28 cellular contexts compared by ENCODE assay signal in genomic region chr4:111989817-111990216, GRCh38.
"Had no signal": no experiment of that assay in that cellular context is flagged by ENCODE, and none has a peak within 500 bp of the region (broad histone marks: within the 10 kb centered on the region; RNA-seq: fewer than 3 reads in every experiment).

No MANE protein-coding gene starts in this region.

- H3K9me3 Mint-ChIP-seq: activated B cell treated with CpG ODN at 0.5 μM for 24 hours; activated CD4-positive, alpha-beta T cell treated with anti-CD3 and anti-CD28 coated beads, Interleukin-2, amount 10 ng/mL, durations not matched to agents 24 days and 14 days; activated naive CD4-positive, alpha-beta T cell treated with anti-CD3 and anti-CD28 coated beads, Interleukin-2, amount 50 U/mL, for 24 hours; activated T-cell treated with anti-CD3 and anti-CD28 coated beads, Interleukin-2, amount 50 U/mL, for 24 hours; activated T-helper 1 cell treated with anti-CD3 and anti-CD28 coated beads, Interleukin-12 subunit alpha, Interleukin-12 subunit beta, Interleukin-2, Interleukin-4 antibody, amounts not matched to agents 30 ng/mL and 10 ng/mL and 1 ng/mL, durations not matched to agents 14 hours and 24 hours and 36 hours; T-helper 1 cell treated with Interleukin-12 subunit alpha and Interleukin-12 subunit beta and Interleukin-4 antibody, amounts not matched to agents 30 μg/mL and 1 μg/mL, for 36 hours had no signal

- H3K36me3 ChIP-seq: breast epithelium, SJCRH30 had no signal

- DNase-seq: activated B cell treated with CpG ODN at 0.5 μM for 24 hours; activated CD4-positive, alpha-beta T cell treated with anti-CD3 and anti-CD28 coated beads for 1 hour; activated CD4-positive, alpha-beta T cell treated with anti-CD3 and anti-CD28 coated beads, Interleukin-2, amount 10 ng/mL, durations not matched to agents 24 days and 14 days; activated CD4-positive, alpha-beta T cell treated with anti-CD3 and anti-CD28 coated beads, Interleukin-2, amount 50 U/mL, for 48 hours; activated CD8-positive, alpha-beta memory T cell treated with anti-CD3 and anti-CD28 coated beads, Interleukin-2, amount 10 ng/mL, durations not matched to agents 7 days and 5 days; activated effector memory CD4-positive, alpha-beta T cell treated with Interleukin-2 at 50 U/mL for 16 hours; activated naive CD4-positive, alpha-beta T cell; activated T-cell treated with anti-CD3 and anti-CD28 coated beads, Interleukin-2, amount 50 U/mL, for 24 hours; aorta; caudate nucleus; Karpas-422; NCI-H1048; NCI-H146; NCI-H2171; NCI-H2227 treated with DMSO at 0.1 percent for 48 hours; NCI-H446 treated with DMSO at 0.1 percent for 48 hours; NCI-H524 treated with DMSO at 0.1 percent for 48 hours; NCI-H748 treated with DMSO at 0.1 percent for 48 hours; OCI-M1; Right ventricle myocardium superior; RPMI8226; SJCRH30 had no signal

- H3K36me3 Mint-ChIP-seq: activated CD8-positive, alpha-beta memory T cell treated with anti-CD3 and anti-CD28 coated beads, Interleukin-2, amount 10 ng/mL, durations not matched to agents 7 days and 5 days; activated naive CD4-positive, alpha-beta T cell treated with anti-CD3 and anti-CD28 coated beads, Interleukin-2, amount 50 U/mL, for 24 hours had no signal

- H3K4me3 Mint-ChIP-seq: activated B cell treated with CpG ODN at 0.5 μM for 24 hours; activated CD4-positive, alpha-beta T cell treated with anti-CD3 and anti-CD28 coated beads, Interleukin-2, amount 10 ng/mL, durations not matched to agents 24 days and 14 days; activated CD8-positive, alpha-beta memory T cell treated with anti-CD3 and anti-CD28 coated beads, Interleukin-2, amount 10 ng/mL, durations not matched to agents 7 days and 5 days; activated naive CD4-positive, alpha-beta T cell treated with anti-CD3 and anti-CD28 coated beads, Interleukin-2, amount 50 U/mL, for 24 hours; activated T-cell treated with anti-CD3 and anti-CD28 coated beads, Interleukin-2, amount 50 U/mL, for 24 hours; activated T-helper 1 cell treated with anti-CD3 and anti-CD28 coated beads, Interleukin-12 subunit alpha, Interleukin-12 subunit beta, Interleukin-2, Interleukin-4 antibody, amounts not matched to agents 30 ng/mL and 10 ng/mL and 1 ng/mL, durations not matched to agents 14 hours and 24 hours and 36 hours; T-helper 1 cell treated with Interleukin-12 subunit alpha and Interleukin-12 subunit beta and Interleukin-4 antibody, amounts not matched to agents 30 μg/mL and 1 μg/mL, for 36 hours had no signal

- H3K4me3 ChIP-seq: breast epithelium, K562, SJCRH30 had no signal

- H3K27me3 ChIP-seq: SJCRH30 had no signal

- FAIRE-seq: K562 had no signal

- ATAC-seq: activated CD8-positive, alpha-beta memory T cell treated with anti-CD3 and anti-CD28 coated beads, Interleukin-2, amount 10 ng/mL, durations not matched to agents 7 days and 5 days; K562; Panc1 had no signal

- H3K27ac ChIP-seq: breast epithelium, SJCRH30 had no signal

- H3K27ac Mint-ChIP-seq: activated B cell treated with CpG ODN at 0.5 μM for 24 hours; activated CD4-positive, alpha-beta T cell treated with anti-CD3 and anti-CD28 coated beads, Interleukin-2, amount 10 ng/mL, durations not matched to agents 24 days and 14 days; activated CD8-positive, alpha-beta memory T cell treated with anti-CD3 and anti-CD28 coated beads, Interleukin-2, amount 10 ng/mL, durations not matched to agents 7 days and 5 days; activated naive CD4-positive, alpha-beta T cell treated with anti-CD3 and anti-CD28 coated beads, Interleukin-2, amount 50 U/mL, for 24 hours; activated T-cell treated with anti-CD3 and anti-CD28 coated beads, Interleukin-2, amount 50 U/mL, for 24 hours; activated T-helper 1 cell treated with anti-CD3 and anti-CD28 coated beads, Interleukin-12 subunit alpha, Interleukin-12 subunit beta, Interleukin-2, Interleukin-4 antibody, amounts not matched to agents 30 ng/mL and 10 ng/mL and 1 ng/mL, durations not matched to agents 14 hours and 24 hours and 36 hours; T-helper 1 cell treated with Interleukin-12 subunit alpha and Interleukin-12 subunit beta and Interleukin-4 antibody, amounts not matched to agents 30 μg/mL and 1 μg/mL, for 36 hours had no signal

- H3K4me1 Mint-ChIP-seq: activated CD4-positive, alpha-beta T cell treated with anti-CD3 and anti-CD28 coated beads, Interleukin-2, amount 10 ng/mL, durations not matched to agents 24 days and 14 days; activated CD8-positive, alpha-beta memory T cell treated with anti-CD3 and anti-CD28 coated beads, Interleukin-2, amount 10 ng/mL, durations not matched to agents 7 days and 5 days; activated naive CD4-positive, alpha-beta T cell treated with anti-CD3 and anti-CD28 coated beads, Interleukin-2, amount 50 U/mL, for 24 hours had no signal

- H3K9me3 ChIP-seq: breast epithelium, SJCRH30 had no signal

- H3K4me1 ChIP-seq: breast epithelium had no signal
